1 cellular context compared by ENCODE assay signal in genomic region chr5:146130440-146131045, GRCh38.
TF ChIP-seq lines count a peak whose summit lies in the region.

No MANE protein-coding gene starts in this region.

TF ChIP-seq in K562, 482 proteins besides CTCF, POLR2A, EP300 and RAD21 (continued from another document):
- TF ChIP-seq MGA (IDR thresholded peaks at IDR 0.05), result no peak
